8 cellular contexts compared by ENCODE assay signal in genomic region chr3:129596194-129597086, GRCh38. TPM values are rescaled to one million over a fixed set of nuclear protein-coding genes. Genes with fewer than 3 reads are reported as not detected.
DNase-seq lines count a peak whose midpoint lies in the region; ATAC-seq and TF ChIP-seq lines count a peak whose summit lies in the region.
"Had no signal": no experiment of that assay in that cellular context is flagged by ENCODE, and none has a peak within 500 bp of the region (broad histone marks: within the 10 kb centered on the region; RNA-seq: fewer than 3 reads in every experiment).

No MANE protein-coding gene starts in this region.

- H3K9me3 Mint-ChIP-seq in progenitor cell of endocrine pancreas (ENCODE audit: low read depth) = no peaks in the 10 kb centered on the region

- peaks cover 39% of the 10 kb centered on the region for H3K4me1 Mint-ChIP-seq in progenitor cell of endocrine pancreas (ENCODE audit: low read depth)

- DNase-seq in HK-2 (ENCODE audit: unreplicated experiment) (peak; percentile 56), UCSD-AML1 (lab: John Stamatoyannopoulos, UW; ENCODE audit: unreplicated experiment) (peak; percentile 74), cardiac septum (ENCODE audit: low spot score) (peak; percentile 94), progenitor cell of endocrine pancreas (ENCODE audit: low spot score, unreplicated experiment) (no peak), GM19240 (ENCODE audit: insufficient read length, low spot score) (no peak), NCI-H345 treated with DMSO at 0.1 percent for 48 hours (lab: John Stamatoyannopoulos, UW; ENCODE audit: unreplicated experiment) (no peak)

- H3K36me3 Mint-ChIP-seq in progenitor cell of endocrine pancreas (ENCODE audit: insufficient read depth) = no peaks in the 10 kb centered on the region

- intact Hi-C loops in cardiac septum (cut with DNase I) = no loop called here

- H3K27ac Mint-ChIP-seq in progenitor cell of endocrine pancreas = peak overlapping the region; percentile 64

- H3K4me3 Mint-ChIP-seq in progenitor cell of endocrine pancreas (ENCODE audit: low read depth) = no peak overlapping the region

- peaks cover 8% of the 10 kb centered on the region for H3K27me3 Mint-ChIP-seq in progenitor cell of endocrine pancreas

- ATAC-seq in HG03280 (IDR thresholded peaks at IDR 0.05; ENCODE audit: unreplicated experiment) = no peak

- no peak for TF ChIP-seq CTCF in progenitor cell of endocrine pancreas (IDR thresholded peaks at IDR 0.05; ENCODE audit: unreplicated experiment)

RNA-seq across cellular contexts. Expression of gene PLXND1, which starts 10.0 kb away (rescaled TPM):
- total RNA-seq in cardiac septum = 54.8 TPM
- 17.6 and 18.0 TPM in 2 replicates for total RNA-seq in progenitor cell of endocrine pancreas

RNA-seq across cellular contexts. Expression of gene H1-8, which starts 53.5 kb away (rescaled TPM):
- total RNA-seq in cardiac septum (not detected), progenitor cell of endocrine pancreas (not detected in 2 replicates)
- total RNA-seq: T-helper 1 cell treated with Interleukin-12 subunit alpha and Interleukin-12 subunit beta and Interleukin-4 antibody, amounts not matched to agents 30 ng/mL and 1 ng/mL, for 36 hours had no signal

Comparison
In these comparisons a context has a peak if more than half of its experiments do, and no peak if none do; other contexts are left out.
1. DNase-seq: peak in HK-2 (single experiment), UCSD-AML1 (single experiment) and cardiac septum (single experiment); none in progenitor cell of endocrine pancreas (single experiment), GM19240 (single experiment) and NCI-H345 treated with DMSO at 0.1 percent for 48 hours (single experiment).